In genomic region chr10:31602541-31603244, GRCh38 we compare ENCODE assay signal across 8 cellular contexts.
DNase-seq lines count a peak whose midpoint lies in the region; TF ChIP-seq lines count a peak whose summit lies in the region.

No MANE protein-coding gene starts in this region.

- 0 to 5% methylated on average over 18 to 23 of the region's 23 CpGs for WGBS in testis, 2 donors

- no peak for TF ChIP-seq POLR2A in testis (IDR thresholded peaks at IDR 0.05)

- H3K36me3 ChIP-seq in endocrine pancreas (ENCODE audit: control insufficient read depth, insufficient read depth, low read length) (no peaks in the 10 kb centered on the region), testis (ENCODE audit: low read depth, missing control alignments) (no peaks in the 10 kb centered on the region)

- POLR2A ChIA-PET in RWPE1 (lab: Yijun Ruan, JAX; ENCODE audit: low non-redundant PET), result no interaction called here

- no peaks in the 10 kb centered on the region for H3K27me3 ChIP-seq in endocrine pancreas (ENCODE audit: control insufficient read depth, insufficient read depth, low read length)
- no peaks in the 10 kb centered on the region for H3K27me3 ChIP-seq in testis

- CTCF ChIA-PET in RWPE1 (lab: Yijun Ruan, JAX), result interaction anchor here (0.6 kb wide), 1 partner anchor 112 kb away, joined by 3 read pairs; no protein-coding TSS in a partner anchor

- peak overlapping the region; percentile 87 for H3K27ac ChIP-seq in RWPE1
- peak overlapping the region; percentile 78 to 84 for H3K27ac ChIP-seq in testis

- peak overlapping the region; percentile 23 for H3K9ac ChIP-seq in endocrine pancreas (ENCODE audit: control insufficient read depth, insufficient read depth, low read length)

- H3K4me1 ChIP-seq in endocrine pancreas (ENCODE audit: control insufficient read depth, insufficient read depth, low read length) (no peaks in the 10 kb centered on the region), testis (peaks cover 6% of the 10 kb centered on the region)

- H3K4me3 ChIP-seq in endocrine pancreas (ENCODE audit: control insufficient read depth, insufficient read depth, low read length) (peak overlapping the region; percentile 45), testis (peak overlapping the region; percentile 54 to 75)

- intact Hi-C loops in testis (cut with DNase I; ENCODE audit: low total_unique reads), result no loop called here

- H3K9me3 ChIP-seq in endocrine pancreas (ENCODE audit: control insufficient read depth, low read length) (no peaks in the 10 kb centered on the region), testis (no peaks in the 10 kb centered on the region)

- in situ Hi-C loops in G401 (cut with HindIII; ENCODE audit: low sequenced_read_pairs), result no loop called here

- DNase-seq in A172 (ENCODE audit: low spot score), result peak; percentile 33
- DNase-seq in G401 (ENCODE audit: low spot score), result peak; percentile 8
- DNase-seq in RWPE1 (ENCODE audit: low spot score), result peak; percentile 46
- DNase-seq in medulla oblongata (ENCODE audit: extremely low spot score), result peak; percentile 81
- peak; percentile 94 for DNase-seq in testis
- DNase-seq in OCI-M1 (lab: John Stamatoyannopoulos, UW), result no peak
- DNase-seq in stimulated activated CD4-positive, alpha-beta T cell treated with anti-CD3 and anti-CD28 coated beads, Interleukin-2, amount 100 ng/mL, for 24 hours, result no peak

- TF ChIP-seq CTCF in RWPE1 (conservative IDR thresholded peaks at IDR 0.05; ENCODE audit: low read depth) (no peak), testis (IDR thresholded peaks at IDR 0.05) (no peak)

Comparison
In these comparisons a context has a peak if more than half of its experiments do, and no peak if none do; other contexts are left out.
1. DNase-seq: peak in A172 (single experiment), G401 (single experiment), RWPE1 (single experiment), medulla oblongata (single experiment) and testis (single experiment); none in OCI-M1 (single experiment) and stimulated activated CD4-positive, alpha-beta T cell treated with anti-CD3 and anti-CD28 coated beads, Interleukin-2, amount 100 ng/mL, for 24 hours (0 of 2).